15 cellular contexts compared by ENCODE assay signal in the genomic region with DNA sequence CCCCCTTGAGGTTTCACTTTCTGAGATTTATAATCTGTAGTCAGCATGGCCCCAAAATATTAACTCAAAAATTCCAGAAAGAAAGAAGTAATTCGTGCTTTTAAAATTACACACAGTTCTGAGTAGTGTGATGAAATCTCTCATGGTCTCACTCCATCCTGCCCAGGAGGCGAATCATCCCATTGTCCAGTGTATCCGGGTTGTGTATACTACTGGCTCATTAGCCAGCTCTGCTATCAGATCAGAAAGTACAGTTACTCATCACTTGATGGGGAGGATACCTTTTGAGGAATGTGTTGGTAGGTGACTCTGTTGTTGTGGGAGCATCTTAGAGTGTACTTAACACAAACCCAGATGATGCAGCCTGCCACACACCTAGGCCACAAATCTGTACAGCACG.
A peak's percentile ranks its signal among the peaks of the same experiment; 100 is the strongest.
DNase-seq lines count a peak whose midpoint lies in the region; ATAC-seq, FAIRE-seq and TF ChIP-seq lines count a peak whose summit lies in the region.
"Had no signal": no experiment of that assay in that cellular context is flagged by ENCODE, and none has a peak within 500 bp of the region (broad histone marks: within the 10 kb centered on the region; RNA-seq: fewer than 3 reads in every experiment).

No MANE protein-coding gene starts in this region.

- in situ Hi-C loops in Caki2 (cut with HindIII; ENCODE audit: low pct_unique_long_range_greater_than_20kb, low sequenced_read_pairs) = no loop called here

- ATAC-seq in activated CD8-positive, alpha-beta memory T cell treated with anti-CD3 and anti-CD28 coated beads, Interleukin-2, amount 10 ng/mL, durations not matched to agents 7 days and 5 days = no peak

- H3K27me3 ChIP-seq in MG63 (no peaks in the 10 kb centered on the region), mesenchymal stem cell (ENCODE audit: control insufficient read depth in 1 of 2, insufficient read depth in 1 of 2, low read length in 2 of 2) (no peaks in the 10 kb centered on the region)

- H3K4ac ChIP-seq in mesenchymal stem cell (ENCODE audit: low read depth in 1 of 2, low read length in 2 of 2) = no peak overlapping the region

- H3K14ac ChIP-seq in mesenchymal stem cell (ENCODE audit: low read length in 2 of 2) = no peak overlapping the region

- H2AFZ ChIP-seq in mesenchymal stem cell (ENCODE audit: low read depth, low read length) = no peak overlapping the region
- H2AFZ ChIP-seq: parathyroid adenoma had no signal

- H2BK12ac ChIP-seq in mesenchymal stem cell (ENCODE audit: low read length in 2 of 2) = no peak overlapping the region

- H3K4me3 Mint-ChIP-seq in activated CD8-positive, alpha-beta memory T cell treated with anti-CD3 and anti-CD28 coated beads, Interleukin-2, amount 10 ng/mL, durations not matched to agents 7 days and 5 days = no peak overlapping the region
- H3K4me3 Mint-ChIP-seq: activated naive CD8-positive, alpha-beta T cell treated with anti-CD3 and anti-CD28 coated beads, Interleukin-2, amount 10 ng/mL, durations not matched to agents 7 days and 5 days had no signal

- peak overlapping the region; percentile 59 for H3K27ac ChIP-seq in mesenchymal stem cell (ENCODE audit: low read length, poor library complexity, severe bottlenecking)
- H3K27ac ChIP-seq: parathyroid adenoma had no signal

- peaks cover 4% of the 10 kb centered on the region for H3K27me3 Mint-ChIP-seq in activated CD8-positive, alpha-beta memory T cell treated with anti-CD3 and anti-CD28 coated beads, Interleukin-2, amount 10 ng/mL, durations not matched to agents 7 days and 5 days

- H3K9ac ChIP-seq in mesenchymal stem cell (ENCODE audit: low read length) = peak overlapping the region; percentile 78
- H3K9ac ChIP-seq: parathyroid adenoma had no signal

- H2BK120ac ChIP-seq in mesenchymal stem cell (ENCODE audit: low read depth, low read length) = no peak overlapping the region

- H3K36me3 Mint-ChIP-seq in activated CD8-positive, alpha-beta memory T cell treated with anti-CD3 and anti-CD28 coated beads, Interleukin-2, amount 10 ng/mL, durations not matched to agents 7 days and 5 days = peaks cover 10% of the 10 kb centered on the region

- peaks cover 4% of the 10 kb centered on the region for H3K4me1 ChIP-seq in mesenchymal stem cell (ENCODE audit: control insufficient read depth, insufficient read depth, low read depth, low read length)
- H3K4me1 ChIP-seq: parathyroid adenoma had no signal

- peaks cover 8% of the 10 kb centered on the region for H3K79me1 ChIP-seq in mesenchymal stem cell (replicated peaks; ENCODE audit: low read length, poor library complexity, severe bottlenecking)

- FAIRE-seq in frontal cortex (lab: Jason Lieb, UNC) = no peak

- DNase-seq in Caki2 (ENCODE audit: low read depth) (peak; percentile 68), MG63 (peak; percentile 90), choroid plexus epithelial cell (ENCODE audit: low read depth) (peak; percentile 70), mesenchymal stem cell (peak; percentile 64), T-helper 2 cell (no peak), GM19238 (ENCODE audit: insufficient read length, low spot score) (no peak), frontal cortex (ENCODE audit: low spot score in 2 of 2) (no peak)
- DNase-seq in activated CD8-positive, alpha-beta memory T cell treated with anti-CD3 and anti-CD28 coated beads, Interleukin-2, amount 10 ng/mL, durations not matched to agents 7 days and 5 days = no peak
- DNase-seq: activated naive CD8-positive, alpha-beta T cell treated with anti-CD3 and anti-CD28 coated beads, Interleukin-2, amount 10 ng/mL, durations not matched to agents 7 days and 5 days; DMS153; erythroblast; Kasumi-1; NCI-H345 had no signal

- no peaks in the 10 kb centered on the region for H3K9me3 Mint-ChIP-seq in activated CD8-positive, alpha-beta memory T cell treated with anti-CD3 and anti-CD28 coated beads, Interleukin-2, amount 10 ng/mL, durations not matched to agents 7 days and 5 days (ENCODE audit: low read depth)
- H3K9me3 Mint-ChIP-seq: activated naive CD8-positive, alpha-beta T cell treated with anti-CD3 and anti-CD28 coated beads, Interleukin-2, amount 10 ng/mL, durations not matched to agents 7 days and 5 days had no signal

- H3K4me1 Mint-ChIP-seq in activated CD8-positive, alpha-beta memory T cell treated with anti-CD3 and anti-CD28 coated beads, Interleukin-2, amount 10 ng/mL, durations not matched to agents 7 days and 5 days = peaks cover 10% of the 10 kb centered on the region

- H3K4me3 ChIP-seq in MG63 (no peak overlapping the region), choroid plexus epithelial cell (ENCODE audit: low read depth, low read length) (no peak overlapping the region), mesenchymal stem cell (ENCODE audit: insufficient read depth in 1 of 2, low read depth in 1 of 2, low read length in 2 of 2) (peak overlapping the region in 1 of 2 experiments; percentile 25)
- H3K4me3 ChIP-seq: thoracic aorta had no signal

- 39% methylated on average over 3 of the region's 4 CpGs for WGBS in mesenchymal stem cell

- H4K8ac ChIP-seq in mesenchymal stem cell (ENCODE audit: low read length) = no peak overlapping the region

- H3K4me2 ChIP-seq in mesenchymal stem cell (ENCODE audit: low read length, poor library complexity, severe bottlenecking) = no peak overlapping the region

- no peak overlapping the region for H3K18ac ChIP-seq in mesenchymal stem cell (ENCODE audit: low read depth in 1 of 2, low read length in 2 of 2)

- no peak overlapping the region for H3K23ac ChIP-seq in mesenchymal stem cell (ENCODE audit: low read length in 2 of 2)

- H3K9me3 ChIP-seq in MG63 (no peaks in the 10 kb centered on the region), mesenchymal stem cell (ENCODE audit: control insufficient read depth, low read length) (no peaks in the 10 kb centered on the region)
- H3K9me3 ChIP-seq: thoracic aorta had no signal

- TF ChIP-seq CTCF in choroid plexus epithelial cell (conservative IDR thresholded peaks at IDR 0.05; ENCODE audit: low read depth, low read length) = no peak

- no peak overlapping the region for H2AK5ac ChIP-seq in mesenchymal stem cell (ENCODE audit: low read length, severe bottlenecking)

- H2BK15ac ChIP-seq in mesenchymal stem cell (ENCODE audit: low read depth, poor library complexity, severe bottlenecking) = no peak overlapping the region

- no peak overlapping the region for H2BK5ac ChIP-seq in mesenchymal stem cell (ENCODE audit: low read depth, low read length, poor library complexity, severe bottlenecking)

- peaks cover 54% of the 10 kb centered on the region for H3K36me3 ChIP-seq in MG63
- H3K36me3 ChIP-seq in mesenchymal stem cell (ENCODE audit: control insufficient read depth in 1 of 2, insufficient read depth in 2 of 2, low read depth in 1 of 2, low read length in 2 of 2) = peaks cover 5 to 11% of the 10 kb centered on the region in 2 experiments

- CTCF ChIA-PET in activated CD8-positive, alpha-beta memory T cell treated with anti-CD3 and anti-CD28 coated beads, Interleukin-2, amount 10 ng/mL, durations not matched to agents 7 days and 5 days (lab: Charles Lee) = interaction anchor here (0.9 to 1.0 kb wide), 2 partner anchors 10 to 21 kb away, joined by 3 read pairs; no protein-coding TSS in a partner anchor

- no peak overlapping the region for H3K27ac Mint-ChIP-seq in activated CD8-positive, alpha-beta memory T cell treated with anti-CD3 and anti-CD28 coated beads, Interleukin-2, amount 10 ng/mL, durations not matched to agents 7 days and 5 days
- H3K27ac Mint-ChIP-seq: activated naive CD8-positive, alpha-beta T cell treated with anti-CD3 and anti-CD28 coated beads, Interleukin-2, amount 10 ng/mL, durations not matched to agents 7 days and 5 days had no signal

- H4K91ac ChIP-seq in mesenchymal stem cell (ENCODE audit: low read length) = no peak overlapping the region

Comparison
In these comparisons a context has a peak if more than half of its experiments do, and no peak if none do; other contexts are left out.
1. DNase-seq: peak in Caki2 (single experiment), MG63 (single experiment), choroid plexus epithelial cell (single experiment) and mesenchymal stem cell (single experiment); none in activated CD8-positive, alpha-beta memory T cell treated with anti-CD3 and anti-CD28 coated beads, Interleukin-2, amount 10 ng/mL, durations not matched to agents 7 days and 5 days (single experiment), T-helper 2 cell (0 of 5), GM19238 (single experiment) and frontal cortex (0 of 2).